Comparison of ENCODE assay signal across 9 cellular contexts in genomic region chr7:157612664-157613561, GRCh38.
DNase-seq lines count a peak whose midpoint lies in the region; ATAC-seq and TF ChIP-seq lines count a peak whose summit lies in the region.
"Had no signal": no experiment of that assay in that cellular context is flagged by ENCODE, and none has a peak within 500 bp of the region (broad histone marks: within the 10 kb centered on the region; RNA-seq: fewer than 3 reads in every experiment).

No MANE protein-coding gene starts in this region.

- peak; percentile 60 for DNase-seq in GF-D8 (lab: John Stamatoyannopoulos, UW)
- DNase-seq in activated T-cell treated with anti-CD3 and anti-CD28 coated beads for 1 hour (ENCODE audit: low read depth): peak; percentile 38
- DNase-seq in heart left ventricle: peak; percentile 22 to 78 (median 57)
- peak; percentile 12 to 32 for DNase-seq in stimulated activated CD4-positive, alpha-beta T cell treated with anti-CD3 and anti-CD28 coated beads, Interleukin-1b, Interleukin-23, amount 100 ng/mL, for 1 hour (ENCODE audit: low read depth in 2 of 2)
- no peak for DNase-seq in SW 1271 (lab: John Stamatoyannopoulos, UW)
- DNase-seq in substantia nigra (lab: John Stamatoyannopoulos, UW): no peak
- no peak for DNase-seq in GM10266 (ENCODE audit: extremely low spot score)

- ATAC-seq in HG03442 (IDR thresholded peaks at IDR 0.05; ENCODE audit: unreplicated experiment) (peak; percentile 83), heart left ventricle (peak in 3 of 4 donors; percentile 31 to 66 (median 60))
- ATAC-seq: GM12878 had no signal

- intact Hi-C loops in heart left ventricle (cut with DNase I): no loop called here

- TF ChIP-seq POLR2A in heart left ventricle (IDR thresholded peaks at IDR 0.05): no peak

- peak overlapping the region; percentile 27 to 63 (median 48) for H3K4me3 ChIP-seq in heart left ventricle
- H3K4me3 ChIP-seq: GM12878 had no signal

- H3K27ac ChIP-seq in heart left ventricle (peak overlapping the region in 2 of 12 donors; percentile 22 to 38), substantia nigra (ENCODE audit: low read depth, low read length, poor library complexity, severe bottlenecking) (no peak overlapping the region)

- WGBS in heart left ventricle, 4 donors: 7 to 40% (median 24%) methylated on average over 41 to 79 of the region's 79 CpGs

- no peak for TF ChIP-seq CTCF in heart left ventricle (IDR thresholded peaks at IDR 0.05)
- TF ChIP-seq CTCF in GM10266 (IDR thresholded peaks at IDR 0.05; ENCODE audit: control insufficient read depth, insufficient read depth, low read depth, missing control alignments): no peak

- no peaks in the 10 kb centered on the region for H3K9me3 ChIP-seq in heart left ventricle

- peaks cover 0 to 34% (median 8%) of the 10 kb centered on the region in 9 donors for H3K27me3 ChIP-seq in heart left ventricle

- no peaks in the 10 kb centered on the region for H3K36me3 ChIP-seq in heart left ventricle

- H3K4me1 ChIP-seq in heart left ventricle: peaks cover 0 to 32% (median 7%) of the 10 kb centered on the region in 12 donors

Comparison
In these comparisons a context has a peak if more than half of its experiments do, and no peak if none do; other contexts are left out.
1. DNase-seq: peak in GF-D8 (single experiment), activated T-cell treated with anti-CD3 and anti-CD28 coated beads for 1 hour (single experiment), heart left ventricle (5 of 5) and stimulated activated CD4-positive, alpha-beta T cell treated with anti-CD3 and anti-CD28 coated beads, Interleukin-1b, Interleukin-23, amount 100 ng/mL, for 1 hour (2 of 2); none in SW 1271 (0 of 2), substantia nigra (0 of 49) and GM10266 (single experiment).